8 cellular contexts compared by ENCODE assay signal in genomic region chr3:49786357-49787181, GRCh38. TPM values are rescaled to one million over a fixed set of nuclear protein-coding genes. Genes with fewer than 3 reads are reported as not detected.
A peak's percentile ranks its signal among the peaks of the same experiment; 100 is the strongest.
DNase-seq lines count a peak whose midpoint lies in the region; ATAC-seq and TF ChIP-seq lines count a peak whose summit lies in the region.

IP6K1 (minus strand) TSS chr3:49786542; CDS start chr3:49748040, 38,502 bp downstream.

- H3K4me3 ChIP-seq in lung, result peak within 1 kb of the TSS; percentile 76

- DNase-seq in CMK (ENCODE audit: low read depth) (peak; percentile 100), HS-5 (ENCODE audit: low read depth) (peak; percentile 99), lung (ENCODE audit: low spot score) (peak; percentile 100)
- DNase-seq in NK-92 treated with Interleukin-12 subunit alpha and Interleukin-12 subunit beta, amount 100 ng/mL, for 24 hours (lab: John Stamatoyannopoulos, UW), result peak; percentile 98
- peak; percentile 99 for DNase-seq in activated CD8-positive, alpha-beta memory T cell treated with anti-CD3 and anti-CD28 coated beads for 24 hours
- DNase-seq in effector CD8-positive, alpha-beta T cell (lab: John Stamatoyannopoulos, UW), result peak; percentile 98
- DNase-seq in stimulated activated CD4-positive, alpha-beta T cell treated with anti-CD3 and anti-CD28 coated beads, TNF-alpha, amount 100 ng/mL, for 4 hours (ENCODE audit: low read depth in 3 of 3), result peak; percentile 96 to 100 (median 99)

- peak within 1 kb of the TSS; percentile 89 to 98 for H3K27ac ChIP-seq in lung (ENCODE audit: low read depth in 1 of 2, low read length in 1 of 2)

- no peak for TF ChIP-seq CTCF in lung (IDR thresholded peaks at IDR 0.05; ENCODE audit: control extremely low read depth, extremely low read depth)

- peaks cover 0 to 2% of the 10 kb centered on the region in 2 donors for H3K36me3 ChIP-seq in lung (ENCODE audit: control insufficient read depth in 2 of 2, insufficient read depth in 2 of 2, low read length in 2 of 2)

- H3K27me3 ChIP-seq in lung (ENCODE audit: control insufficient read depth, insufficient read depth), result no peaks in the 10 kb centered on the region

- no peaks in the 10 kb centered on the region for H3K9me3 ChIP-seq in lung (ENCODE audit: control insufficient read depth in 2 of 2, insufficient read depth in 1 of 2, low read length in 1 of 2)

- peak; percentile 97 for ATAC-seq in GM19468 (IDR thresholded peaks at IDR 0.05; ENCODE audit: extremely low read depth, unreplicated experiment)
- peak; percentile 99 for ATAC-seq in lung (ENCODE audit: insufficient read depth, low FRiP score)

- 2 to 4% methylated on average over 55 of the region's 55 CpGs for WGBS in lung, 2 donors

- H3K4me1 ChIP-seq in lung (ENCODE audit: control insufficient read depth in 2 of 2, insufficient read depth in 2 of 2, low read length in 2 of 2), result peaks cover 4 to 12% of the 10 kb centered on the region in 2 donors

RNA-seq across cellular contexts. Expression of gene IP6K1, which starts in this region (rescaled TPM):
- total RNA-seq in lung, result 10 to 100 TPM; 38.7 to 54.9 TPM
- 10 to 100 TPM; 16.1 to 26.3 TPM for polyA plus RNA-seq in lung

Comparison
In these comparisons a context has a peak if more than half of its experiments do, and no peak if none do; other contexts are left out.
1. Peak in every context shown above with its lines: DNase-seq, ATAC-seq, H3K4me3 ChIP-seq and H3K27ac ChIP-seq.